Comparison of ENCODE assay signal across 12 cellular contexts in genomic region chr2:29443627-29444026, GRCh38.
DNase-seq lines count a peak whose midpoint lies in the region; ATAC-seq and TF ChIP-seq lines count a peak whose summit lies in the region.
"Had no signal": no experiment of that assay in that cellular context is flagged by ENCODE, and none has a peak within 500 bp of the region (broad histone marks: within the 10 kb centered on the region; RNA-seq: fewer than 3 reads in every experiment).

No MANE protein-coding gene starts in this region.

- POLR2A ChIA-PET in HEK293 (lab: Yijun Ruan, JAX): no interaction called here
- POLR2A ChIA-PET in RWPE1 (lab: Yijun Ruan, JAX; ENCODE audit: low non-redundant PET): no interaction called here

- H3K27me3 Mint-ChIP-seq in stimulated activated memory B cell treated with anti-CD40 and anti-IgM and Interleukin-4, amounts not matched to agents 10 μg/mL and 1 μg/mL and 100 μg/mL, for 72 hours: peaks cover 21% of the 10 kb centered on the region

- no peaks in the 10 kb centered on the region for H3K27me3 ChIP-seq in left lung
- peaks cover 0 to 3% (median 0%) of the 10 kb centered on the region in 4 donors for H3K27me3 ChIP-seq in esophagus squamous epithelium
- H3K27me3 ChIP-seq: testis had no signal

- no peak for TF ChIP-seq POLR2A in esophagus squamous epithelium (IDR thresholded peaks at IDR 0.05)

- no peaks in the 10 kb centered on the region for H3K36me3 Mint-ChIP-seq in stimulated activated memory B cell treated with anti-CD40 and anti-IgM and Interleukin-4, amounts not matched to agents 10 μg/mL and 1 μg/mL and 100 μg/mL, for 72 hours

- 16 to 21% methylated on average over 4 of the region's 4 CpGs for WGBS in esophagus squamous epithelium, 2 donors

- H3K9me3 ChIP-seq in HEK293 (ENCODE audit: control insufficient read depth, insufficient read depth, low read depth, low read length): no peaks in the 10 kb centered on the region
- H3K9me3 ChIP-seq in left lung: no peaks in the 10 kb centered on the region
- no peaks in the 10 kb centered on the region for H3K9me3 ChIP-seq in esophagus squamous epithelium
- H3K9me3 ChIP-seq: testis had no signal

- H3K4me1 ChIP-seq in HEK293 (ENCODE audit: control insufficient read depth, insufficient read depth, low read length) (peaks cover 12% of the 10 kb centered on the region), left lung (no peaks in the 10 kb centered on the region), esophagus squamous epithelium (no peaks in the 10 kb centered on the region)
- H3K4me1 ChIP-seq: testis had no signal

- ATAC-seq in left lung: peak; percentile 87
- no peak for ATAC-seq in stimulated activated memory B cell treated with anti-CD40 and anti-IgM and Interleukin-4, amounts not matched to agents 10 μg/mL and 1 μg/mL and 100 μg/mL, for 72 hours

- H3K27ac ChIP-seq in HEK293 (ENCODE audit: extremely low read depth, low read depth, low read length) (peak overlapping the region; percentile 37; the same call in 1 of the 2 replicates), RWPE1 (no peak overlapping the region), left lung (no peak overlapping the region), esophagus squamous epithelium (no peak overlapping the region)
- H3K27ac ChIP-seq: testis had no signal

- H3K4me3 ChIP-seq in HEK293 (ENCODE audit: low read depth, low read length): no peak overlapping the region
- H3K4me3 ChIP-seq in left lung: no peak overlapping the region
- H3K4me3 ChIP-seq in esophagus squamous epithelium: no peak overlapping the region
- H3K4me3 ChIP-seq: testis had no signal

- no peaks in the 10 kb centered on the region for H3K4me1 Mint-ChIP-seq in stimulated activated memory B cell treated with anti-CD40 and anti-IgM and Interleukin-4, amounts not matched to agents 10 μg/mL and 1 μg/mL and 100 μg/mL, for 72 hours

- CTCF ChIA-PET in HEK293 (lab: Yijun Ruan, JAX) (interaction anchor here (0.7 kb wide), 1 partner anchor 134 kb away, joined by 3 read pairs; no protein-coding TSS in a partner anchor), RWPE1 (lab: Yijun Ruan, JAX) (no interaction called here)

- DNase-seq in NCI-H1417 (lab: John Stamatoyannopoulos, UW) (peak in 2 of 3 experiments; percentile 16 to 39), NCI-H1417 treated with DMSO at 0.1 percent for 48 hours (lab: John Stamatoyannopoulos, UW) (no peak), RWPE1 (ENCODE audit: low spot score) (peak; percentile 53), left lung (no peak), esophagus squamous epithelium (lab: John Stamatoyannopoulos, UW) (no peak), DMS114 treated with DMSO at 0.1 percent for 48 hours (lab: John Stamatoyannopoulos, UW; ENCODE audit: unreplicated experiment) (no peak)
- DNase-seq: activated naive CD4-positive, alpha-beta T cell treated with anti-CD3 and anti-CD28 coated beads for 36 hours; nephron progenitor cell; T-helper 1 cell; testis had no signal

- H3K27ac Mint-ChIP-seq in stimulated activated memory B cell treated with anti-CD40 and anti-IgM and Interleukin-4, amounts not matched to agents 10 μg/mL and 1 μg/mL and 100 μg/mL, for 72 hours: no peak overlapping the region
- H3K27ac Mint-ChIP-seq: activated naive CD4-positive, alpha-beta T cell treated with anti-CD3 and anti-CD28 coated beads for 36 hours had no signal

- no peaks in the 10 kb centered on the region for H3K9me3 Mint-ChIP-seq in stimulated activated memory B cell treated with anti-CD40 and anti-IgM and Interleukin-4, amounts not matched to agents 10 μg/mL and 1 μg/mL and 100 μg/mL, for 72 hours
- H3K9me3 Mint-ChIP-seq: activated naive CD4-positive, alpha-beta T cell treated with anti-CD3 and anti-CD28 coated beads for 36 hours had no signal

- intact Hi-C loops in left lung (cut with DNase I) (no loop called here), esophagus squamous epithelium (cut with DNase I) (no loop called here)

- no peak overlapping the region for H3K4me3 Mint-ChIP-seq in stimulated activated memory B cell treated with anti-CD40 and anti-IgM and Interleukin-4, amounts not matched to agents 10 μg/mL and 1 μg/mL and 100 μg/mL, for 72 hours
- H3K4me3 Mint-ChIP-seq: activated naive CD4-positive, alpha-beta T cell treated with anti-CD3 and anti-CD28 coated beads for 36 hours; nephron progenitor cell had no signal

- H3K36me3 ChIP-seq in HEK293 (ENCODE audit: control insufficient read depth in 2 of 2, insufficient read depth in 1 of 2, low read length in 2 of 2) (no peaks in the 10 kb centered on the region), left lung (no peaks in the 10 kb centered on the region), esophagus squamous epithelium (no peaks in the 10 kb centered on the region)

- TF ChIP-seq CTCF in HEK293 (tag by site-specific recombination; IDR thresholded peaks at IDR 0.05): no peak
- TF ChIP-seq CTCF in RWPE1 (conservative IDR thresholded peaks at IDR 0.05; ENCODE audit: low read depth): no peak
- TF ChIP-seq CTCF in left lung (IDR thresholded peaks at IDR 0.05): no peak
- no peak for TF ChIP-seq CTCF in esophagus squamous epithelium (IDR thresholded peaks at IDR 0.05)

TF ChIP-seq in HEK293, 187 proteins besides CTCF, POLR2A, EP300 and RAD21:
- TF ChIP-seq TCF7L2 (IDR thresholded peaks at IDR 0.05; ENCODE audit: borderline replicate concordance, low read depth, low read length) (peak; percentile 26; the same call in 1 of the 2 replicates), ZSCAN16 (tag by site-specific recombination; IDR thresholded peaks at IDR 0.05) (no peak), ZFP37 (tag by site-specific recombination; IDR thresholded peaks at IDR 0.05) (no peak), HOXC10 (CRISPR knock-in tag; IDR thresholded peaks at IDR 0.05) (no peak), ZNF335 (tag by site-specific recombination; conservative IDR thresholded peaks at IDR 0.05) (no peak)

Comparison
In these comparisons a context has a peak if more than half of its experiments do, and no peak if none do; other contexts are left out.
1. DNase-seq: peak in NCI-H1417 (2 of 3) and RWPE1 (single experiment); none in NCI-H1417 treated with DMSO at 0.1 percent for 48 hours (single experiment), left lung (0 of 2), esophagus squamous epithelium (single experiment) and DMS114 treated with DMSO at 0.1 percent for 48 hours (single experiment).